ENCODE assay signal across 8 cellular contexts in genomic region chr11:12841946-12842630, GRCh38.
DNase-seq lines count a peak whose midpoint lies in the region; ATAC-seq, FAIRE-seq and TF ChIP-seq lines count a peak whose summit lies in the region.

No MANE protein-coding gene starts in this region.

- H3K27me3 Mint-ChIP-seq in Calu3 (ENCODE audit: unreplicated experiment) (no peaks in the 10 kb centered on the region), WTC11 (ENCODE audit: low read depth) (no peaks in the 10 kb centered on the region), T-cell (peaks cover 16 to 18% of the 10 kb centered on the region in 2 donors)

- peaks cover 23% of the 10 kb centered on the region for H3K36me3 Mint-ChIP-seq in Calu3 (ENCODE audit: insufficient read depth, unreplicated experiment)
- no peaks in the 10 kb centered on the region for H3K36me3 Mint-ChIP-seq in WTC11
- no peaks in the 10 kb centered on the region for H3K36me3 Mint-ChIP-seq in T-cell

- peak; percentile 37 for DNase-seq in Calu3
- DNase-seq in WTC11 (ENCODE audit: low spot score), result no peak
- DNase-seq in left lobe of liver (ENCODE audit: low spot score), result no peak
- no peak for DNase-seq in RKO (ENCODE audit: low spot score)
- no peak for DNase-seq in activated CD4-positive, alpha-beta T cell treated with anti-CD3 and anti-CD28 coated beads for 4 hours
- DNase-seq in GM12892 (ENCODE audit: insufficient read length), result no peak
- no peak for DNase-seq in T-cell

- peaks cover 70% of the 10 kb centered on the region for H3K4me1 Mint-ChIP-seq in Calu3 (ENCODE audit: low read depth, unreplicated experiment)
- H3K4me1 Mint-ChIP-seq in WTC11, result peaks cover 72% of the 10 kb centered on the region
- peaks cover 0 to 10% (median 10%) of the 10 kb centered on the region in 3 donors for H3K4me1 Mint-ChIP-seq in T-cell

- H3K4me3 ChIP-seq in HUES6 (ENCODE audit: low read depth, low read length), result no peak overlapping the region

- H3K36me3 ChIP-seq in HUES6 (ENCODE audit: control insufficient read depth, insufficient read depth, low read length), result no peaks in the 10 kb centered on the region

- no TSS peak for BruUV-seq in Calu3 (replicated peaks; lab: Mats Ljungman, UMichigan)

- TF ChIP-seq POLR2A in GM12892 (IDR thresholded peaks at IDR 0.05; ENCODE audit: low read depth, low read length), result no peak

- CTCF ChIA-PET in Calu3 (lab: Charles Lee), result interaction anchor here (0.6 to 2.2 kb wide), 8 partner anchors 10 to 497 kb away, joined by 3 to 13 read pairs (median 3); no protein-coding TSS in a partner anchor
- CTCF ChIA-PET in WTC11 (lab: Charles Lee), result interaction anchor here (0.6 to 1.7 kb wide), 8 partner anchors 27 to 554 kb away, joined by 3 to 10 read pairs (median 4); no protein-coding TSS in a partner anchor
- CTCF ChIA-PET in T-cell (lab: Charles Lee), result no interaction called here

- TF ChIP-seq CTCF in Calu3 (IDR thresholded peaks at IDR 0.05; ENCODE audit: unreplicated experiment) (no peak), WTC11 (IDR thresholded peaks at IDR 0.05) (no peak)

- intact Hi-C loops in Calu3 (cut with micrococcal nuclease; ENCODE audit: unreplicated experiment), result no loop called here

- peaks cover 62% of the 10 kb centered on the region for H3K4me1 ChIP-seq in HUES6 (ENCODE audit: control insufficient read depth, insufficient read depth, low read length)

- no peak overlapping the region for H3K9ac ChIP-seq in HUES6 (ENCODE audit: low read length)

- ATAC-seq in WTC11 (no peak; the same call in 1 of the 2 replicates), left lobe of liver (peak; percentile 6), T-cell (replicated peaks in 1 of 4) (no peak)

- H3K9me3 ChIP-seq in HUES6 (ENCODE audit: control insufficient read depth, insufficient read depth, low read depth, low read length), result no peaks in the 10 kb centered on the region

- no peak for FAIRE-seq in GM12892 (lab: Jason Lieb, UNC)

- POLR2A ChIA-PET in WTC11 (lab: Charles Lee), result interaction anchor here (0.9 to 1.3 kb wide), 2 partner anchors 22 to 465 kb away, joined by 3 read pairs; partner anchors contain the start of gene PARVA
- POLR2A ChIA-PET in T-cell (lab: Charles Lee), result no interaction called here

- H3K27me3 ChIP-seq in HUES6 (ENCODE audit: control insufficient read depth, insufficient read depth, low read length), result no peaks in the 10 kb centered on the region

- H3K27ac Mint-ChIP-seq in Calu3 (ENCODE audit: unreplicated experiment), result peak overlapping the region; percentile 28
- peak overlapping the region; percentile 73 for H3K27ac Mint-ChIP-seq in WTC11
- H3K27ac Mint-ChIP-seq in T-cell, result no peak overlapping the region

- H3K27ac ChIP-seq in HUES6 (ENCODE audit: low read depth, low read length), result 0 out of 2 replicates have a peak overlapping the region, but pooled peaks have one; percentile 6

- H3K4me3 Mint-ChIP-seq in Calu3 (ENCODE audit: low read depth, unreplicated experiment) (no peak overlapping the region), WTC11 (no peak overlapping the region), T-cell (no peak overlapping the region)

- H3K9me3 Mint-ChIP-seq in Calu3 (ENCODE audit: low read depth, unreplicated experiment) (no peaks in the 10 kb centered on the region), WTC11 (peaks cover 5% of the 10 kb centered on the region; the same call in 1 of the 2 replicates), T-cell (no peaks in the 10 kb centered on the region)

TF ChIP-seq in WTC11, 78 proteins besides CTCF, POLR2A, EP300 and RAD21:
- TF ChIP-seq ZNF281 (CRISPR knock-in tag; IDR thresholded peaks at IDR 0.05) (no peak), IRF2 (CRISPR knock-in tag; IDR thresholded peaks at IDR 0.05; ENCODE audit: borderline replicate concordance, low read depth) (no peak), RORB (CRISPR knock-in tag; IDR thresholded peaks at IDR 0.05) (no peak), CDX4 (CRISPR knock-in tag; IDR thresholded peaks at IDR 0.05; ENCODE audit: borderline replicate concordance) (no peak), ZNF396 (CRISPR knock-in tag; IDR thresholded peaks at IDR 0.05; ENCODE audit: borderline replicate concordance) (no peak), GRHL2 (CRISPR knock-in tag; IDR thresholded peaks at IDR 0.05; ENCODE audit: insufficient replicate concordance, severe bottlenecking) (no peak), ZNF121 (CRISPR knock-in tag; IDR thresholded peaks at IDR 0.05) (no peak), SOX15 (CRISPR knock-in tag; IDR thresholded peaks at IDR 0.05) (no peak), JAZF1 (CRISPR knock-in tag; IDR thresholded peaks at IDR 0.05) (no peak), FOXJ3 (CRISPR knock-in tag; IDR thresholded peaks at IDR 0.05; ENCODE audit: borderline replicate concordance) (no peak), ZNF263 (CRISPR knock-in tag; IDR thresholded peaks at IDR 0.05; ENCODE audit: low read depth) (no peak), GTF2I (CRISPR knock-in tag; conservative IDR thresholded peaks at IDR 0.05) (no peak), TEAD4 (CRISPR knock-in tag; IDR thresholded peaks at IDR 0.05) (no peak), E2F1 (CRISPR knock-in tag; IDR thresholded peaks at IDR 0.05) (no peak), ZBTB43 (CRISPR knock-in tag; IDR thresholded peaks at IDR 0.05) (no peak), TCF7 (CRISPR knock-in tag; IDR thresholded peaks at IDR 0.05; ENCODE audit: low read depth) (no peak)

Comparison
In these comparisons a context has a peak if more than half of its experiments do, and no peak if none do; other contexts are left out.
1. H3K27ac Mint-ChIP-seq: peak in Calu3 (single experiment) and WTC11 (single experiment); none in T-cell (0 of 2).
2. CTCF ChIA-PET loops: an anchor here in Calu3 (0.6 to 2.2 kb wide) and WTC11 (0.6 to 1.7 kb wide); none called in T-cell.